Comparison of ENCODE assay signal across 8 cellular contexts in genomic region chr12:114682920-114683708, GRCh38. TPM values are rescaled to one million over a fixed set of nuclear protein-coding genes. Genes with fewer than 3 reads are reported as not detected.
DNase-seq lines count a peak whose midpoint lies in the region; ATAC-seq and TF ChIP-seq lines count a peak whose summit lies in the region.

No MANE protein-coding gene starts in this region.

- peaks cover 0 to 8% (median 0%) of the 10 kb centered on the region in 3 donors for H3K36me3 ChIP-seq in Peyer's patch

- peaks cover 53% of the 10 kb centered on the region for H3K4me1 Mint-ChIP-seq in nephron

- peak overlapping the region; percentile 91 to 98 (median 96) for H3K4me3 Mint-ChIP-seq in nephron

- peaks cover 0 to 21% (median 1%) of the 10 kb centered on the region in 4 donors for H3K4me1 ChIP-seq in Peyer's patch

- H3K27ac ChIP-seq in Peyer's patch (peak overlapping the region; percentile 66 to 91 (median 87)), epithelial cell of prostate (peak overlapping the region; percentile 96)

- peak overlapping the region; percentile 97 to 98 (median 97) for H3K27ac Mint-ChIP-seq in nephron

- H3K9me3 Mint-ChIP-seq in nephron = no peaks in the 10 kb centered on the region

- peaks cover 91% of the 10 kb centered on the region for H3K27me3 Mint-ChIP-seq in nephron (ENCODE audit: low read depth)

- peaks cover 0 to 4% (median 0%) of the 10 kb centered on the region in 4 donors for H3K9me3 ChIP-seq in Peyer's patch

- TF ChIP-seq CTCF in Peyer's patch (IDR thresholded peaks at IDR 0.05) (peak in 2 of 6 experiments; percentile 2 to 21), nephron (IDR thresholded peaks at IDR 0.05; ENCODE audit: unreplicated experiment in 3 of 3) (no peak)

- H3K4me3 ChIP-seq in Peyer's patch = peak overlapping the region; percentile 26 to 81 (median 58)

- TF ChIP-seq POLR2A in Peyer's patch (IDR thresholded peaks at IDR 0.05) = no peak

- ATAC-seq in GM19023 (IDR thresholded peaks at IDR 0.05; ENCODE audit: unreplicated experiment) (no peak), GM21360 (IDR thresholded peaks at IDR 0.05; ENCODE audit: unreplicated experiment) (no peak), HG03139 (IDR thresholded peaks at IDR 0.05; ENCODE audit: unreplicated experiment) (no peak)

- peaks cover 36% of the 10 kb centered on the region for H3K36me3 Mint-ChIP-seq in nephron (ENCODE audit: low read depth)

- no peaks in the 10 kb centered on the region for H3K27me3 ChIP-seq in Peyer's patch

- DNase-seq in ELR (ENCODE audit: low read depth) (peak; percentile 43), Peyer's patch (peak in 1 of 3 donors; percentile 74), epithelial cell of prostate (ENCODE audit: low read depth, low spot score) (no peak), NCI-H1436 (lab: John Stamatoyannopoulos, UW) (no peak)

RNA-seq across cellular contexts. Expression of gene TBX3, which starts 0.9 kb away (rescaled TPM):
- 10 to 100 TPM; 50.3 to 90.0 (median 80.2) TPM for total RNA-seq in Peyer's patch
